Comparison of ENCODE assay signal across 8 cellular contexts in genomic region chr20:31663838-31664695, GRCh38.
DNase-seq lines count a peak whose midpoint lies in the region; ATAC-seq lines count a peak whose summit lies in the region.

No MANE protein-coding gene starts in this region.

- H3K9ac ChIP-seq in mucosa of rectum (ENCODE audit: low read depth in 1 of 2, low read length in 2 of 2): peak overlapping the region; percentile 56 to 70

- H3K9me3 ChIP-seq in mucosa of rectum (ENCODE audit: control insufficient read depth in 2 of 2, low read length in 2 of 2): no peaks in the 10 kb centered on the region

- no peaks in the 10 kb centered on the region for H3K27me3 ChIP-seq in mucosa of rectum (ENCODE audit: control insufficient read depth in 2 of 2, insufficient read depth in 2 of 2, low read length in 2 of 2)

- DNase-seq in C1 segment of cervical spinal cord (lab: John Stamatoyannopoulos, UW) (peak in 9 of 14 donors; percentile 44 to 78 (median 67)), NCI-H1092 (lab: John Stamatoyannopoulos, UW) (peak; percentile 26), anterior cingulate cortex (lab: John Stamatoyannopoulos, UW) (peak in 36 of 58 donors; percentile 13 to 71 (median 41)), SKM-1 treated with dmso at 0.1 percent for 144 hours (lab: John Stamatoyannopoulos, UW; ENCODE audit: unreplicated experiment) (no peak)
- no peak for DNase-seq in stimulated activated CD4-positive, alpha-beta T cell treated with anti-CD3 and anti-CD28 coated beads, Interleukin-2, amount 100 ng/mL, for 24 hours

- ATAC-seq in GM18511 (IDR thresholded peaks at IDR 0.05; ENCODE audit: unreplicated experiment) (no peak), GM19351 (IDR thresholded peaks at IDR 0.05; ENCODE audit: unreplicated experiment) (no peak)

- peaks cover 57 to 61% of the 10 kb centered on the region in 2 donors for H3K4me1 ChIP-seq in mucosa of rectum (ENCODE audit: control insufficient read depth in 2 of 2, insufficient read depth in 2 of 2, low read length in 2 of 2)

- peak overlapping the region; percentile 88 to 92 for H3K27ac ChIP-seq in mucosa of rectum (ENCODE audit: low read depth in 2 of 2, low read length in 2 of 2)

- H3K4me3 ChIP-seq in mucosa of rectum (ENCODE audit: low read length in 2 of 2): no peak overlapping the region

- H3K36me3 ChIP-seq in mucosa of rectum (ENCODE audit: control insufficient read depth in 2 of 2, insufficient read depth in 2 of 2, low read length in 2 of 2): peaks cover 15 to 17% of the 10 kb centered on the region in 2 donors

Comparison
In these comparisons a context has a peak if more than half of its experiments do, and no peak if none do; other contexts are left out.
1. DNase-seq: peak in C1 segment of cervical spinal cord (9 of 14), NCI-H1092 (single experiment) and anterior cingulate cortex (36 of 58); none in stimulated activated CD4-positive, alpha-beta T cell treated with anti-CD3 and anti-CD28 coated beads, Interleukin-2, amount 100 ng/mL, for 24 hours (0 of 2) and SKM-1 treated with dmso at 0.1 percent for 144 hours (single experiment).